8 cellular contexts compared by ENCODE assay signal in genomic region chr6:25652007-25652515, GRCh38. TPM values are rescaled to one million over a fixed set of nuclear protein-coding genes. Genes with fewer than 3 reads are reported as not detected.
DNase-seq lines count a peak whose midpoint lies in the region; ATAC-seq and TF ChIP-seq lines count a peak whose summit lies in the region.

A gene with protein sequence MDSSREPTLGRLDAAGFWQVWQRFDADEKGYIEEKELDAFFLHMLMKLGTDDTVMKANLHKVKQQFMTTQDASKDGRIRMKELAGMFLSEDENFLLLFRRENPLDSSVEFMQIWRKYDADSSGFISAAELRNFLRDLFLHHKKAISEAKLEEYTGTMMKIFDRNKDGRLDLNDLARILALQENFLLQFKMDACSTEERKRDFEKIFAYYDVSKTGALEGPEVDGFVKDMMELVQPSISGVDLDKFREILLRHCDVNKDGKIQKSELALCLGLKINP (plus strand): TSS chr6:25652215. CDS start chr6:25652404, 189 bp downstream.

- TF ChIP-seq CTCF in BE2C (IDR thresholded peaks at IDR 0.05; ENCODE audit: low read depth, low read length) (no peak), VCaP (conservative IDR thresholded peaks at IDR 0.05) (no peak), lower lobe of right lung (IDR thresholded peaks at IDR 0.05) (no peak)

- DNase-seq in BE2C (peak; percentile 74), HUDEP-2 (lab: John Stamatoyannopoulos, UW; ENCODE audit: unreplicated experiment in 76 of 76) (peak in 62 of 76 experiments; percentile 15 to 75 (median 54)), lower lobe of right lung (peak; percentile 62), SKM-1 treated with dmso at 0.1 percent for 144 hours (lab: John Stamatoyannopoulos, UW; ENCODE audit: unreplicated experiment) (no peak)
- DNase-seq in effector CD4-positive, alpha-beta T cell = peak; percentile 3
- DNase-seq in stimulated activated CD8-positive, alpha-beta memory T cell treated with anti-CD3 and anti-CD28 coated beads, Interleukin-4, amount 100 ng/mL, for 24 hours (ENCODE audit: low read depth) = peak; percentile 23

- H3K27me3 ChIP-seq in BE2C = 0 out of 2 replicates have a peak, but pooled peaks cover 2% of the 10 kb centered on the region
- H3K27me3 ChIP-seq in lower lobe of right lung (ENCODE audit: low read depth) = peaks cover 43% of the 10 kb centered on the region

- H3K4me1 ChIP-seq in BE2C = peaks cover 42% of the 10 kb centered on the region
- no peaks in the 10 kb centered on the region for H3K4me1 ChIP-seq in lower lobe of right lung

- peak; percentile 72 to 73 for ATAC-seq in lower lobe of right lung
- no peak for ATAC-seq in GM21576 (IDR thresholded peaks at IDR 0.05; ENCODE audit: unreplicated experiment)

- H3K36me3 ChIP-seq in BE2C = no peaks in the 10 kb centered on the region
- H3K36me3 ChIP-seq in lower lobe of right lung = no peaks in the 10 kb centered on the region

- H3K4me3 ChIP-seq in BE2C (ENCODE audit: low read depth, low read length) (peak within 1 kb of the TSS; percentile 59), lower lobe of right lung (no peak within 1 kb of the TSS)

- H3K27ac ChIP-seq in VCaP (peak within 1 kb of the TSS; percentile 84), lower lobe of right lung (no peak within 1 kb of the TSS)

- H3K9me3 ChIP-seq in BE2C (no peaks in the 10 kb centered on the region), lower lobe of right lung (no peaks in the 10 kb centered on the region)

- intact Hi-C loops in lower lobe of right lung (cut with DNase I) = no loop called here

RNA-seq across cellular contexts. Expression of the gene that starts here (rescaled TPM):
- polyA plus RNA-seq in BE2C (2012; ENCODE audit: insufficient read depth, insufficient read length, low read depth) = 0.51 TPM
- not detected for total RNA-seq in lower lobe of right lung

Comparison
In these comparisons a context has a peak if more than half of its experiments do, and no peak if none do; other contexts are left out.
1. Peak in DNase-seq and ATAC-seq in lower lobe of right lung; RNA of the gene not detected or under 1 TPM.